9 cellular contexts compared by ENCODE assay signal in the genomic region with DNA sequence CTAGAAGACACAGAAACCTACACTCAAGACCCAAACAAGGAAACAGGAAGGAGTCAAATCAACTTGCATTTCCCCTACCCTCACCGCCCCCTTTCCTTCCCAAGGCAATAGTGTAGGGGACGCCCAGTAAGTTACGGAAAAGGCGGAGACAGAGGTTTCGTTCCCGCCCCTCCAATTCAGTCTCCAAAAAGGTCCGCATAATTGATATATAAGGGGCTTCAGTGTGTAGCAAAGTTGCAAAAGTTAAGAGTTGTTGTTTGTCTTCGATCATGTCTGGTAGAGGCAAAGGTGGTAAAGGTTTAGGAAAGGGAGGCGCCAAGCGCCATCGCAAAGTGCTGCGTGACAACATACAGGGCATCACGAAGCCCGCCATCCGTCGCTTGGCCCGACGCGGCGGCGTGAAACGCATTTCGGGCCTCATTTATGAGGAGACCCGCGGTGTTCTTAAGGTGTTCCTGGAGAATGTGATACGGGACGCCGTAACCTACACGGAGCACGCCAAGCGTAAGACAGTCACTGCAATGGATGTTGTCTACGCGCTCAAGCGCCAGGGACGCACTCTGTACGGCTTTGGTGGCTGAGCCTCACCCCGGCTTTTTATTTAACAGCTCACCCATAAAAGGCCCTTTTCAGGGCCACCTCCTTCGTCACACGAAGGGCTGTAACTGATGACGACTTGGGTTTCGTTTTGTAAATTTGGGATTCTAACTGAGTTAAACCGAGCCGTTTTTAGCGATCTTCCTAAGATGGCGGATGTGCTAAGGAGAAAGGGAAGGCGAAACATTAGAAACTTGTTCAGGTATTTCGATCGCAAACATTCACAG.
DNase-seq lines count a peak whose midpoint lies in the region; ATAC-seq lines count a peak whose summit lies in the region.
"Had no signal": no experiment of that assay in that cellular context is flagged by ENCODE, and none has a peak within 500 bp of the region (broad histone marks: within the 10 kb centered on the region; RNA-seq: fewer than 3 reads in every experiment).

No MANE protein-coding gene starts in this region.

- H3K36me3 ChIP-seq in ectodermal cell (ENCODE audit: control insufficient read depth, insufficient read depth, low read length) (no peaks in the 10 kb centered on the region), mesodermal cell (ENCODE audit: control insufficient read depth, insufficient read depth, low read length) (no peaks in the 10 kb centered on the region)

- no peaks in the 10 kb centered on the region for H3K27me3 ChIP-seq in ectodermal cell (ENCODE audit: control insufficient read depth, insufficient read depth, low read length, poor library complexity, severe bottlenecking)

- H3K9me3 ChIP-seq in ectodermal cell (ENCODE audit: control insufficient read depth, low read length) (no peaks in the 10 kb centered on the region), mesodermal cell (ENCODE audit: control insufficient read depth, low read length) (no peaks in the 10 kb centered on the region)

- peak overlapping the region; percentile 98 for H3K27ac Mint-ChIP-seq in stimulated activated naive CD8-positive, alpha-beta T cell treated with anti-CD3 and anti-CD28 coated beads, Interleukin-15, Interleukin-2, amounts not matched to agents 100 ng/mL and 50 ng/mL, for 24 hours

- ATAC-seq in GM18867 (IDR thresholded peaks at IDR 0.05; ENCODE audit: unreplicated experiment) (peak; percentile 62), HG03039 (IDR thresholded peaks at IDR 0.05; ENCODE audit: unreplicated experiment) (peak; percentile 42)

- 66 to 72% methylated on average over 48 of the region's 48 CpGs for WGBS in ectodermal cell, 2 experiments
- 81 to 91% methylated on average over 42 to 44 of the region's 48 CpGs for WGBS in mesodermal cell (ENCODE audit: insufficient coverage in 2 of 2), 2 experiments

- H3K4me3 ChIP-seq in ectodermal cell (ENCODE audit: insufficient read depth, low read depth, low read length) (peak overlapping the region; percentile 31), mesodermal cell (ENCODE audit: extremely low read depth, insufficient read depth, low read length, poor library complexity, severe bottlenecking) (peak overlapping the region; percentile 19)

- H3K4me3 Mint-ChIP-seq in stimulated activated naive CD8-positive, alpha-beta T cell treated with anti-CD3 and anti-CD28 coated beads, Interleukin-15, Interleukin-2, amounts not matched to agents 100 ng/mL and 50 ng/mL, for 24 hours: peak overlapping the region; percentile 85
- H3K4me3 Mint-ChIP-seq: neural crest cell had no signal

- peaks cover 6% of the 10 kb centered on the region for H3K36me3 Mint-ChIP-seq in stimulated activated naive CD8-positive, alpha-beta T cell treated with anti-CD3 and anti-CD28 coated beads, Interleukin-15, Interleukin-2, amounts not matched to agents 100 ng/mL and 50 ng/mL, for 24 hours (ENCODE audit: low read depth)

- peaks cover 8% of the 10 kb centered on the region for H3K9me3 Mint-ChIP-seq in stimulated activated naive CD8-positive, alpha-beta T cell treated with anti-CD3 and anti-CD28 coated beads, Interleukin-15, Interleukin-2, amounts not matched to agents 100 ng/mL and 50 ng/mL, for 24 hours

- H3K4me1 Mint-ChIP-seq in stimulated activated naive CD8-positive, alpha-beta T cell treated with anti-CD3 and anti-CD28 coated beads, Interleukin-15, Interleukin-2, amounts not matched to agents 100 ng/mL and 50 ng/mL, for 24 hours (ENCODE audit: low read depth): peaks cover 36% of the 10 kb centered on the region

- no peaks in the 10 kb centered on the region for H3K27me3 Mint-ChIP-seq in stimulated activated naive CD8-positive, alpha-beta T cell treated with anti-CD3 and anti-CD28 coated beads, Interleukin-15, Interleukin-2, amounts not matched to agents 100 ng/mL and 50 ng/mL, for 24 hours

- H3K27ac ChIP-seq in ectodermal cell (ENCODE audit: insufficient read depth, low read depth, low read length, poor library complexity, severe bottlenecking): peak overlapping the region; percentile 76
- H3K27ac ChIP-seq in mesodermal cell (ENCODE audit: low read depth, low read length, severe bottlenecking): peak overlapping the region; percentile 64

- H3K4me1 ChIP-seq in ectodermal cell (ENCODE audit: control insufficient read depth, insufficient read depth, low read length): no peaks in the 10 kb centered on the region
- H3K4me1 ChIP-seq in mesodermal cell (ENCODE audit: control insufficient read depth, insufficient read depth, low read length, poor library complexity, severe bottlenecking): peaks cover 4% of the 10 kb centered on the region

- DNase-seq in activated CD4-positive, alpha-beta T cell treated with anti-CD3 and anti-CD28 coated beads for 24 hours (ENCODE audit: low read depth in 2 of 2): peak; percentile 43 to 48
- DNase-seq in NCI-H1105 (lab: John Stamatoyannopoulos, UW): no peak
- DNase-seq in NCI-H1930 (lab: John Stamatoyannopoulos, UW): no peak

Comparison
In these comparisons a context has a peak if more than half of its experiments do, and no peak if none do; other contexts are left out.
1. DNase-seq: peak in activated CD4-positive, alpha-beta T cell treated with anti-CD3 and anti-CD28 coated beads for 24 hours (2 of 2); none in NCI-H1105 (single experiment) and NCI-H1930 (0 of 2).